35 cellular contexts compared by ENCODE assay signal in the genomic region with DNA sequence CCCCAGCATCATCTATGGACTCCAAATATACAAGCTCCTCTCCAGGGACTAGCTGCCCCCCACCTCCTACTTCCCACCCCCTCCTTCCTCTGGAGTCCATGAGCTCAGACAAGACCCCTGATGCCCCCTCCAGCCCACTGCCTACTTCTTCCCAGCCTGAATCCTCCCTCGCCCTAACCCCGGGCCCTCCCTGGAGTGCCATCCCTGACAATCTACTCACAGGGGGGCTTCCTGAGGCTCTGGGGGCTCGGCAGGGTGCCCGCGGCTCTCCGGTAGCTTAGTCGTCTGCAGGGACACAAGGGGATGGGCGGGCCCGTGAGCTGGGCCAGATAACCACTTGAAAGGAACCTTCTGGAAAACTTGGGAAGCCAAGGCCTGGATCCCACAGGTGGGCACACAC. TPM values are rescaled to one million over a fixed set of nuclear protein-coding genes. Genes with fewer than 3 reads are reported as not detected.
"Had no signal": no experiment of that assay in that cellular context is flagged by ENCODE, and none has a peak within 500 bp of the region (broad histone marks: within the 10 kb centered on the region; RNA-seq: fewer than 3 reads in every experiment).

No MANE protein-coding gene starts in this region.

- ATAC-seq: activated naive CD4-positive, alpha-beta T cell treated with anti-CD3 and anti-CD28 coated beads, Interleukin-2, amount 50 U/mL, for 72 hours; activated T-cell treated with anti-CD3 and anti-CD28 coated beads, Interleukin-2, amount 50 U/mL, for 4 hours; body of pancreas; PC-3 had no signal

- H3K36me3 ChIP-seq: breast epithelium, Peyer's patch had no signal

- H3K4me1 ChIP-seq: body of pancreas had no signal

- DNase-seq: activated CD4-positive, alpha-beta memory T cell treated with anti-CD3 and anti-CD28 coated beads for 36 hours; activated CD4-positive, alpha-beta T cell treated with anti-CD3 and anti-CD28 coated beads for 4 hours; activated CD4-positive, alpha-beta T cell treated with anti-CD3 and anti-CD28 coated beads, Interleukin-2, amount 50 U/mL, for 1 hour; activated CD8-positive, alpha-beta memory T cell treated with anti-CD3 and anti-CD28 coated beads, Interleukin-2, amount 50 U/mL, for 4 hours; activated gamma-delta T cell treated with Interleukin-2 at 50 U/mL for 16 hours; activated naive CD4-positive, alpha-beta T cell treated with anti-CD3 and anti-CD28 coated beads for 36 hours; activated T-cell treated with anti-CD3 and anti-CD28 coated beads for 4 hours; activated T-cell treated with anti-CD3 and anti-CD28 coated beads, Interleukin-2, amount 50 U/mL, for 4 hours; body of pancreas; Kasumi-1; KG1; MG63; NCI-H1048; NCI-H1105 treated with DMSO at 0.1 percent for 48 hours; NCI-H1436 treated with DMSO at 0.1 percent for 48 hours; NCI-H1694 treated with DMSO at 0.1 percent for 48 hours; NCI-H2029; NCI-H2171; NCI-H510A; NCI-H526; NCI-H748 treated with DMSO at 0.1 percent for 48 hours; NK-92 treated with Interleukin-12 subunit alpha and Interleukin-12 subunit beta, amount 100 ng/mL, for 24 hours; PC-3; Peyer's patch; RPMI8226; SW 1271; T-helper 1 cell; T-helper 2 cell; T-helper 9 cell had no signal

- H3K27ac Mint-ChIP-seq: activated CD4-positive, alpha-beta memory T cell treated with anti-CD3 and anti-CD28 coated beads for 36 hours; activated naive CD4-positive, alpha-beta T cell treated with anti-CD3 and anti-CD28 coated beads for 36 hours; activated naive CD4-positive, alpha-beta T cell treated with anti-CD3 and anti-CD28 coated beads, Interleukin-2, amount 50 U/mL, for 72 hours; activated T-helper 1 cell treated with anti-CD3 and anti-CD28 coated beads, Interleukin-12 subunit alpha, Interleukin-12 subunit beta, Interleukin-2, Interleukin-4 antibody, amounts not matched to agents 30 ng/mL and 10 ng/mL and 1 ng/mL, durations not matched to agents 14 hours and 24 hours and 36 hours had no signal

- H3K27me3 Mint-ChIP-seq: activated CD4-positive, alpha-beta memory T cell treated with anti-CD3 and anti-CD28 coated beads for 36 hours had no signal

- H3K9me3 Mint-ChIP-seq: activated CD4-positive, alpha-beta memory T cell treated with anti-CD3 and anti-CD28 coated beads for 36 hours; activated naive CD4-positive, alpha-beta T cell treated with anti-CD3 and anti-CD28 coated beads for 36 hours; activated naive CD4-positive, alpha-beta T cell treated with anti-CD3 and anti-CD28 coated beads, Interleukin-2, amount 50 U/mL, for 72 hours; activated T-cell treated with anti-CD3 and anti-CD28 coated beads, Interleukin-2, amount 50 U/mL, for 4 hours; activated T-helper 1 cell treated with anti-CD3 and anti-CD28 coated beads, Interleukin-12 subunit alpha, Interleukin-12 subunit beta, Interleukin-2, Interleukin-4 antibody, amounts not matched to agents 30 ng/mL and 10 ng/mL and 1 ng/mL, durations not matched to agents 14 hours and 24 hours and 36 hours had no signal

- H3K9me3 ChIP-seq: adrenal gland, body of pancreas, breast epithelium, MG63, Peyer's patch had no signal

- H3K4me3 ChIP-seq: adrenal gland, body of pancreas, breast epithelium, MG63, Peyer's patch had no signal

- H3K27me3 ChIP-seq: adrenal gland, body of pancreas, breast epithelium, MG63, Peyer's patch had no signal

- H3K36me3 Mint-ChIP-seq: activated CD4-positive, alpha-beta memory T cell treated with anti-CD3 and anti-CD28 coated beads for 36 hours; activated naive CD4-positive, alpha-beta T cell treated with anti-CD3 and anti-CD28 coated beads, Interleukin-2, amount 50 U/mL, for 72 hours had no signal

- H3K4me3 Mint-ChIP-seq: activated CD4-positive, alpha-beta memory T cell treated with anti-CD3 and anti-CD28 coated beads for 36 hours; activated naive CD4-positive, alpha-beta T cell treated with anti-CD3 and anti-CD28 coated beads for 36 hours; activated T-cell treated with anti-CD3 and anti-CD28 coated beads, Interleukin-2, amount 50 U/mL, for 4 hours; activated T-helper 1 cell treated with anti-CD3 and anti-CD28 coated beads, Interleukin-12 subunit alpha, Interleukin-12 subunit beta, Interleukin-2, Interleukin-4 antibody, amounts not matched to agents 30 ng/mL and 10 ng/mL and 1 ng/mL, durations not matched to agents 14 hours and 24 hours and 36 hours had no signal

- H3K27ac ChIP-seq: adrenal gland, body of pancreas, breast epithelium, Peyer's patch had no signal

RNA-seq across cellular contexts. Expression of a gene that starts 29.1 kb away (rescaled TPM):
- total RNA-seq: activated CD4-positive, alpha-beta memory T cell treated with anti-CD3 and anti-CD28 coated beads for 36 hours; activated naive CD4-positive, alpha-beta T cell treated with anti-CD3 and anti-CD28 coated beads for 36 hours; activated naive CD4-positive, alpha-beta T cell treated with anti-CD3 and anti-CD28 coated beads, Interleukin-2, amount 50 U/mL, for 72 hours; activated T-cell treated with anti-CD3 and anti-CD28 coated beads, Interleukin-2, amount 50 U/mL, for 4 hours; activated T-helper 1 cell treated with anti-CD3 and anti-CD28 coated beads, Interleukin-12 subunit alpha, Interleukin-12 subunit beta, Interleukin-2, Interleukin-4 antibody, amounts not matched to agents 30 ng/mL and 10 ng/mL and 1 ng/mL, durations not matched to agents 14 hours and 24 hours and 36 hours; astrocyte; PC-3 had no signal

RNA-seq across cellular contexts. Expression of a gene that starts 37.6 kb away (rescaled TPM):
- total RNA-seq: activated CD4-positive, alpha-beta memory T cell treated with anti-CD3 and anti-CD28 coated beads for 36 hours; activated naive CD4-positive, alpha-beta T cell treated with anti-CD3 and anti-CD28 coated beads for 36 hours; activated naive CD4-positive, alpha-beta T cell treated with anti-CD3 and anti-CD28 coated beads, Interleukin-2, amount 50 U/mL, for 72 hours; activated T-cell treated with anti-CD3 and anti-CD28 coated beads, Interleukin-2, amount 50 U/mL, for 4 hours; activated T-helper 1 cell treated with anti-CD3 and anti-CD28 coated beads, Interleukin-12 subunit alpha, Interleukin-12 subunit beta, Interleukin-2, Interleukin-4 antibody, amounts not matched to agents 30 ng/mL and 10 ng/mL and 1 ng/mL, durations not matched to agents 14 hours and 24 hours and 36 hours; body of pancreas; cardiac septum; Peyer's patch had no signal
- polyA plus RNA-seq: adrenal gland had no signal

RNA-seq across cellular contexts. Expression of a gene that starts 59.2 kb away (rescaled TPM):
- total RNA-seq: activated CD4-positive, alpha-beta memory T cell treated with anti-CD3 and anti-CD28 coated beads for 36 hours; activated naive CD4-positive, alpha-beta T cell treated with anti-CD3 and anti-CD28 coated beads for 36 hours; activated naive CD4-positive, alpha-beta T cell treated with anti-CD3 and anti-CD28 coated beads, Interleukin-2, amount 50 U/mL, for 72 hours; activated T-cell treated with anti-CD3 and anti-CD28 coated beads, Interleukin-2, amount 50 U/mL, for 4 hours; activated T-helper 1 cell treated with anti-CD3 and anti-CD28 coated beads, Interleukin-12 subunit alpha, Interleukin-12 subunit beta, Interleukin-2, Interleukin-4 antibody, amounts not matched to agents 30 ng/mL and 10 ng/mL and 1 ng/mL, durations not matched to agents 14 hours and 24 hours and 36 hours; adrenal gland; astrocyte; body of pancreas; breast epithelium; PC-3; Peyer's patch had no signal
- polyA plus RNA-seq: adrenal gland had no signal
